Comparison of ENCODE assay signal across 8 cellular contexts in genomic region chr19:47284324-47284899, GRCh38. TPM values are rescaled to one million over a fixed set of nuclear protein-coding genes. Genes with fewer than 3 reads are reported as not detected.
A peak's percentile ranks its signal among the peaks of the same experiment; 100 is the strongest.
DNase-seq lines count a peak whose midpoint lies in the region; ATAC-seq, FAIRE-seq and TF ChIP-seq lines count a peak whose summit lies in the region.

No MANE protein-coding gene starts in this region.

- peak; percentile 78 for TF ChIP-seq CTCF in CD4-positive, alpha-beta T cell (IDR thresholded peaks at IDR 0.05)
- TF ChIP-seq CTCF in glutamatergic neuron (IDR thresholded peaks at IDR 0.05; ENCODE audit: partially characterized antibody, unreplicated experiment): peak; percentile 93

- CTCF ChIA-PET in CD4-positive, alpha-beta T cell (lab: Charles Lee): interaction anchor here (0.7 to 1.5 kb wide), 6 partner anchors 8 to 153 kb away, joined by 3 to 6 read pairs (median 3); partner anchors contain the start of gene SAE1
- CTCF ChIA-PET in activated CD4-positive, alpha-beta T cell treated with anti-CD3 and anti-CD28 coated beads, Interleukin-2, amount 10 ng/mL, durations not matched to agents 7 days and 5 days (lab: Charles Lee): interaction anchor here (0.7 to 1.9 kb wide), 8 partner anchors 9 to 91 kb away, joined by 3 to 5 read pairs (median 4); partner anchors contain the start of gene INAFM1

- ATAC-seq in CD4-positive, alpha-beta T cell (ENCODE audit: poor library complexity): peak; percentile 46
- ATAC-seq in HG03342 (IDR thresholded peaks at IDR 0.05; ENCODE audit: unreplicated experiment) (no peak), GM18861 (IDR thresholded peaks at IDR 0.05; ENCODE audit: unreplicated experiment) (no peak)

- no peaks in the 10 kb centered on the region for H3K9me3 ChIP-seq in CD4-positive, alpha-beta T cell (ENCODE audit: control insufficient read depth, low read length)

- no peaks in the 10 kb centered on the region for H3K27me3 ChIP-seq in CD4-positive, alpha-beta T cell (ENCODE audit: control insufficient read depth, insufficient read depth, low read length)

- FAIRE-seq in GM18507 (lab: Jason Lieb, UNC): peak; percentile 73

- intact Hi-C loops in CD4-positive, alpha-beta T cell (cut with DNase I, micrococcal nuclease): no loop called here

- no peak overlapping the region for H3K4me3 Mint-ChIP-seq in CD4-positive, alpha-beta T cell
- H3K4me3 Mint-ChIP-seq in activated CD4-positive, alpha-beta T cell treated with anti-CD3 and anti-CD28 coated beads, Interleukin-2, amount 10 ng/mL, durations not matched to agents 7 days and 5 days: no peak overlapping the region
- no peak overlapping the region for H3K4me3 Mint-ChIP-seq in glutamatergic neuron (ENCODE audit: unreplicated experiment)

- POLR2A ChIA-PET in CD4-positive, alpha-beta T cell (lab: Charles Lee): no interaction called here
- POLR2A ChIA-PET in activated CD4-positive, alpha-beta T cell treated with anti-CD3 and anti-CD28 coated beads, Interleukin-2, amount 10 ng/mL, durations not matched to agents 7 days and 5 days (lab: Charles Lee): no interaction called here

- DNase-seq in CD4-positive, alpha-beta T cell: peak in 4 of 10 experiments; percentile 17 to 53 (median 37)
- DNase-seq in GM18507 (ENCODE audit: extremely low spot score, insufficient read length, low read depth) (no peak), NCI-H2227 treated with DMSO at 0.1 percent for 48 hours (lab: John Stamatoyannopoulos, UW) (peak; percentile 40), glutamatergic neuron (no peak), renal cortical epithelial cell (ENCODE audit: low read depth) (peak; percentile 66)
- DNase-seq in activated CD4-positive, alpha-beta T cell treated with anti-CD3 and anti-CD28 coated beads, Interleukin-2, amount 10 ng/mL, durations not matched to agents 7 days and 5 days: peak; percentile 77

- no peaks in the 10 kb centered on the region for H3K9me3 Mint-ChIP-seq in CD4-positive, alpha-beta T cell
- H3K9me3 Mint-ChIP-seq in activated CD4-positive, alpha-beta T cell treated with anti-CD3 and anti-CD28 coated beads, Interleukin-2, amount 10 ng/mL, durations not matched to agents 7 days and 5 days: no peaks in the 10 kb centered on the region
- H3K9me3 Mint-ChIP-seq in glutamatergic neuron (ENCODE audit: unreplicated experiment): peaks cover 1% of the 10 kb centered on the region

- peaks cover 12% of the 10 kb centered on the region for H3K4me1 Mint-ChIP-seq in CD4-positive, alpha-beta T cell (ENCODE audit: low read depth)
- H3K4me1 Mint-ChIP-seq in activated CD4-positive, alpha-beta T cell treated with anti-CD3 and anti-CD28 coated beads, Interleukin-2, amount 10 ng/mL, durations not matched to agents 7 days and 5 days: peaks cover 8% of the 10 kb centered on the region
- peaks cover 5% of the 10 kb centered on the region for H3K4me1 Mint-ChIP-seq in glutamatergic neuron (ENCODE audit: low read depth, unreplicated experiment)

- no peak overlapping the region for H3K27ac ChIP-seq in CD4-positive, alpha-beta T cell (ENCODE audit: low read depth, low read length)

- no peaks in the 10 kb centered on the region for H3K27me3 Mint-ChIP-seq in CD4-positive, alpha-beta T cell
- no peaks in the 10 kb centered on the region for H3K27me3 Mint-ChIP-seq in activated CD4-positive, alpha-beta T cell treated with anti-CD3 and anti-CD28 coated beads, Interleukin-2, amount 10 ng/mL, durations not matched to agents 7 days and 5 days
- H3K27me3 Mint-ChIP-seq in glutamatergic neuron (ENCODE audit: unreplicated experiment): peaks cover 5% of the 10 kb centered on the region

- no peaks in the 10 kb centered on the region for H3K36me3 Mint-ChIP-seq in CD4-positive, alpha-beta T cell (ENCODE audit: low read depth)
- peaks cover 4% of the 10 kb centered on the region for H3K36me3 Mint-ChIP-seq in activated CD4-positive, alpha-beta T cell treated with anti-CD3 and anti-CD28 coated beads, Interleukin-2, amount 10 ng/mL, durations not matched to agents 7 days and 5 days (ENCODE audit: low read depth)
- H3K36me3 Mint-ChIP-seq in glutamatergic neuron (ENCODE audit: unreplicated experiment): no peaks in the 10 kb centered on the region

- H3K27ac Mint-ChIP-seq in CD4-positive, alpha-beta T cell: no peak overlapping the region
- H3K27ac Mint-ChIP-seq in activated CD4-positive, alpha-beta T cell treated with anti-CD3 and anti-CD28 coated beads, Interleukin-2, amount 10 ng/mL, durations not matched to agents 7 days and 5 days: no peak overlapping the region
- no peak overlapping the region for H3K27ac Mint-ChIP-seq in glutamatergic neuron (ENCODE audit: unreplicated experiment)

RNA-seq across cellular contexts. Expression of gene INAFM1, which starts 9.7 kb away (rescaled TPM):
- 10 to 100 TPM; 16.9 to 19.3 TPM for total RNA-seq in CD4-positive, alpha-beta T cell
- 10 to 100 TPM; 12.8 to 14.9 TPM for total RNA-seq in activated CD4-positive, alpha-beta T cell treated with anti-CD3 and anti-CD28 coated beads, Interleukin-2, amount 10 ng/mL, durations not matched to agents 7 days and 5 days
- 65.0 TPM for total RNA-seq in glutamatergic neuron (ENCODE audit: unreplicated experiment)
- 1.4 and 1.8 TPM in 2 replicates for total RNA-seq in renal cortical epithelial cell

RNA-seq across cellular contexts. Expression of gene C5AR1, which starts 25.2 kb away (rescaled TPM):
- total RNA-seq in CD4-positive, alpha-beta T cell: 1 to 10 TPM; 4.4 to 5.8 TPM
- total RNA-seq in activated CD4-positive, alpha-beta T cell treated with anti-CD3 and anti-CD28 coated beads, Interleukin-2, amount 10 ng/mL, durations not matched to agents 7 days and 5 days: 1 to 10 TPM; 1.0 to 1.2 TPM
- total RNA-seq in glutamatergic neuron (ENCODE audit: unreplicated experiment) (1.4 TPM), renal cortical epithelial cell (0.80 TPM in 1 of 2 replicates, not detected in the other)

RNA-seq across cellular contexts. Expression of gene CCDC9, which starts 28.1 kb away (rescaled TPM):
- total RNA-seq in CD4-positive, alpha-beta T cell: 10 to 100 TPM; 68.5 to 74.3 TPM
- 10 to 100 TPM; 20.4 to 24.1 TPM for total RNA-seq in activated CD4-positive, alpha-beta T cell treated with anti-CD3 and anti-CD28 coated beads, Interleukin-2, amount 10 ng/mL, durations not matched to agents 7 days and 5 days
- 16.8 TPM for total RNA-seq in glutamatergic neuron (ENCODE audit: unreplicated experiment)
- total RNA-seq in renal cortical epithelial cell: 4.0 and 9.8 TPM in 2 replicates

RNA-seq across cellular contexts. Expression of gene C5AR2, which starts 47.6 kb away (rescaled TPM):
- under 1 TPM; 0.06 to 0.19 TPM for total RNA-seq in CD4-positive, alpha-beta T cell
- under 1 TPM; 0.25 to 0.37 TPM for total RNA-seq in activated CD4-positive, alpha-beta T cell treated with anti-CD3 and anti-CD28 coated beads, Interleukin-2, amount 10 ng/mL, durations not matched to agents 7 days and 5 days
- not detected for total RNA-seq in glutamatergic neuron (ENCODE audit: unreplicated experiment)
- 0.30 TPM in 1 of 2 replicates, not detected in the other for total RNA-seq in renal cortical epithelial cell

RNA-seq across cellular contexts. Expression of gene BBC3, which starts 53.4 kb away (rescaled TPM):
- total RNA-seq in CD4-positive, alpha-beta T cell: 10 to 100 TPM; 39.8 to 42.1 TPM
- total RNA-seq in activated CD4-positive, alpha-beta T cell treated with anti-CD3 and anti-CD28 coated beads, Interleukin-2, amount 10 ng/mL, durations not matched to agents 7 days and 5 days: 10 to 100 TPM; 12.8 to 19.0 TPM
- total RNA-seq in glutamatergic neuron (ENCODE audit: unreplicated experiment): 37.0 TPM
- total RNA-seq in renal cortical epithelial cell: 21.1 and 29.7 TPM in 2 replicates

Comparison
In these comparisons a context has a peak if more than half of its experiments do, and no peak if none do; other contexts are left out.
1. DNase-seq: peak in NCI-H2227 treated with DMSO at 0.1 percent for 48 hours (single experiment), activated CD4-positive, alpha-beta T cell treated with anti-CD3 and anti-CD28 coated beads, Interleukin-2, amount 10 ng/mL, durations not matched to agents 7 days and 5 days (single experiment) and renal cortical epithelial cell (single experiment); none in GM18507 (single experiment) and glutamatergic neuron (single experiment).